ENCODE assay signal across 18 cellular contexts in the genomic region with DNA sequence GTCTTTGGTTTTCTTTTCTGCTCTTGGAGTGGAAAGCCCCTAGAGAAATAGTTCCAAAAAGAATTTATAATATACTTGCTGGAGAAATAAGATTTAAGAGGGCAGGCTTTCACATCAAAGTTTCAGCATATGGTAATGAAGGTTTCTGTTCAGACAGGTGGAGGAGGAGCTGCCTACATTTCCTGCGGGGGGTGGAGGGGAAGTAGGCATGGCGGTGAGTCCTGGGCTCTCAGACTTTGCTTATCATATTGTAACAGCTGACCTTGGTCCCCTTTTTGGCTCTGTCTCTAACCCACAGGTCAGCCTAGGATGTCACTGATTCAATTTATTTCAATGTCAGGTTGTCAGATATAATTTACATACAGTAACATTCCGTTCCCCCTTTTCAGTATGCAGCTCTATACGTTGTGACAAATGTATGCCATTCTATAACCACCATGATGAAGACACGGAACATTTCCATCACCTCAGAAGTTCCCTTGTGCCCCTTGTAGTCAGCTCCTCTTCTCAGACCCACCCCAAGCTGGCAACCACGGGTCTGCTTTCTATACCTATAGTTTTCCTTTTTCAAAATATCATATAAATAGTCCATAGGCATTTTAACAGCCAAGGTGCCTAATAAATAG.
A peak's percentile ranks its signal among the peaks of the same experiment; 100 is the strongest.
DNase-seq lines count a peak whose midpoint lies in the region; ATAC-seq and TF ChIP-seq lines count a peak whose summit lies in the region.
"Had no signal": no experiment of that assay in that cellular context is flagged by ENCODE, and none has a peak within 500 bp of the region (broad histone marks: within the 10 kb centered on the region; RNA-seq: fewer than 3 reads in every experiment).

No MANE protein-coding gene starts in this region.

- intact Hi-C loops in CD8-positive, alpha-beta T cell (cut with DNase I, micrococcal nuclease) = no loop called here
- intact Hi-C loops in activated T-helper 2 cell treated with anti-CD3 and anti-CD28 coated beads, Interferon-gamma antibody, Interleukin-2, Interleukin-4, amounts not matched to agents 10 μg/mL and 5 μg/mL and 100 μg/mL, durations not matched to agents 14 hours and 24 hours and 36 hours (cut with micrococcal nuclease) = no loop called here
- intact Hi-C loops in ascending aorta (cut with DNase I) (no loop called here), aorta (cut with DNase I) (no loop called here)

- peak overlapping the region; percentile 83 for H3K27ac Mint-ChIP-seq in CD8-positive, alpha-beta T cell
- no peak overlapping the region for H3K27ac Mint-ChIP-seq in T-helper 1 cell treated with Interleukin-12 subunit alpha and Interleukin-12 subunit beta and Interleukin-4 antibody, amounts not matched to agents 30 μg/mL and 1 μg/mL, for 36 hours
- H3K27ac Mint-ChIP-seq in activated T-helper 2 cell treated with anti-CD3 and anti-CD28 coated beads, Interferon-gamma antibody, Interleukin-2, Interleukin-4, amounts not matched to agents 10 μg/mL and 5 μg/mL and 100 μg/mL, durations not matched to agents 14 hours and 24 hours and 36 hours = peak overlapping the region; percentile 33
- peak overlapping the region in 5 of 6 donors; percentile 16 to 62 (median 37) for H3K27ac Mint-ChIP-seq in immature natural killer cell
- H3K27ac Mint-ChIP-seq: HFFc6 had no signal

- no peak overlapping the region for H3K27ac ChIP-seq in CD8-positive, alpha-beta T cell (ENCODE audit: low read depth, low read length)
- H3K27ac ChIP-seq in ascending aorta (no peak overlapping the region), aorta (ENCODE audit: low read depth in 1 of 2, low read length in 2 of 2) (no peak overlapping the region)
- H3K27ac ChIP-seq: parathyroid adenoma had no signal

- POLR2A ChIA-PET in CD8-positive, alpha-beta T cell (lab: Charles Lee) = interaction anchor here (1.0 to 1.3 kb wide), 2 partner anchors 15 to 38 kb away, joined by 3 to 4 read pairs; no protein-coding TSS in a partner anchor

- no peaks in the 10 kb centered on the region for H3K27me3 ChIP-seq in CD8-positive, alpha-beta T cell (ENCODE audit: insufficient read depth, low read length)
- H3K27me3 ChIP-seq in ascending aorta (no peaks in the 10 kb centered on the region), aorta (ENCODE audit: control insufficient read depth in 1 of 2, insufficient read depth in 2 of 2, low read length in 1 of 2) (no peaks in the 10 kb centered on the region)

- peak in 5 of 7 experiments; percentile 7 to 64 (median 25) for DNase-seq in CD8-positive, alpha-beta T cell
- DNase-seq in activated T-helper 2 cell treated with anti-CD3 and anti-CD28 coated beads, Interferon-gamma antibody, Interleukin-2, Interleukin-4, amounts not matched to agents 10 μg/mL and 5 μg/mL and 100 μg/mL, durations not matched to agents 14 hours and 24 hours and 36 hours (ENCODE audit: low spot score) = no peak
- DNase-seq in immature natural killer cell (peak; percentile 10 to 25 (median 17)), ascending aorta (ENCODE audit: low spot score in 2 of 2) (no peak), aorta (no peak)
- DNase-seq: AML-193, caudate nucleus, foreskin fibroblast, HFFc6, KBM-7, NCI-H1105, RPMI8226, substantia nigra, SW 1271 had no signal

- H3K4me3 ChIP-seq in CD8-positive, alpha-beta T cell (ENCODE audit: low read depth, low read length) = peak overlapping the region; percentile 17
- no peak overlapping the region for H3K4me3 ChIP-seq in ascending aorta
- no peak overlapping the region for H3K4me3 ChIP-seq in aorta (ENCODE audit: low read length in 2 of 2)

- peaks cover 3% of the 10 kb centered on the region for H3K36me3 Mint-ChIP-seq in CD8-positive, alpha-beta T cell
- H3K36me3 Mint-ChIP-seq in T-helper 1 cell treated with Interleukin-12 subunit alpha and Interleukin-12 subunit beta and Interleukin-4 antibody, amounts not matched to agents 30 μg/mL and 1 μg/mL, for 36 hours (ENCODE audit: low read depth) = peaks cover 10% of the 10 kb centered on the region
- H3K36me3 Mint-ChIP-seq in activated T-helper 2 cell treated with anti-CD3 and anti-CD28 coated beads, Interferon-gamma antibody, Interleukin-2, Interleukin-4, amounts not matched to agents 10 μg/mL and 5 μg/mL and 100 μg/mL, durations not matched to agents 14 hours and 24 hours and 36 hours (ENCODE audit: low read depth) = peaks cover 6% of the 10 kb centered on the region
- peaks cover 9 to 20% (median 11%) of the 10 kb centered on the region in 3 donors for H3K36me3 Mint-ChIP-seq in immature natural killer cell

- H3K27me3 Mint-ChIP-seq in CD8-positive, alpha-beta T cell (ENCODE audit: low read depth) = no peaks in the 10 kb centered on the region
- peaks cover 5% of the 10 kb centered on the region for H3K27me3 Mint-ChIP-seq in T-helper 1 cell treated with Interleukin-12 subunit alpha and Interleukin-12 subunit beta and Interleukin-4 antibody, amounts not matched to agents 30 μg/mL and 1 μg/mL, for 36 hours (ENCODE audit: low read depth)
- H3K27me3 Mint-ChIP-seq in activated T-helper 2 cell treated with anti-CD3 and anti-CD28 coated beads, Interferon-gamma antibody, Interleukin-2, Interleukin-4, amounts not matched to agents 10 μg/mL and 5 μg/mL and 100 μg/mL, durations not matched to agents 14 hours and 24 hours and 36 hours (ENCODE audit: low read depth) = peaks cover 2% of the 10 kb centered on the region
- H3K27me3 Mint-ChIP-seq in immature natural killer cell (ENCODE audit: low read depth in 3 of 3) = peaks cover 0 to 5% (median 3%) of the 10 kb centered on the region in 3 donors

- no peak for TF ChIP-seq CTCF in CD8-positive, alpha-beta T cell (IDR thresholded peaks at IDR 0.05)
- no peak for TF ChIP-seq CTCF in ascending aorta (IDR thresholded peaks at IDR 0.05)

- H3K36me3 ChIP-seq in CD8-positive, alpha-beta T cell (ENCODE audit: insufficient read depth, low read length) = no peaks in the 10 kb centered on the region
- no peaks in the 10 kb centered on the region for H3K36me3 ChIP-seq in ascending aorta
- no peaks in the 10 kb centered on the region for H3K36me3 ChIP-seq in aorta (ENCODE audit: control insufficient read depth in 1 of 2, insufficient read depth in 2 of 2, low read length in 1 of 2)

- peaks cover 14% of the 10 kb centered on the region for H3K4me1 Mint-ChIP-seq in CD8-positive, alpha-beta T cell (ENCODE audit: low read depth)
- H3K4me1 Mint-ChIP-seq in T-helper 1 cell treated with Interleukin-12 subunit alpha and Interleukin-12 subunit beta and Interleukin-4 antibody, amounts not matched to agents 30 μg/mL and 1 μg/mL, for 36 hours (ENCODE audit: low read depth) = peaks cover 11% of the 10 kb centered on the region
- peaks cover 12% of the 10 kb centered on the region for H3K4me1 Mint-ChIP-seq in activated T-helper 2 cell treated with anti-CD3 and anti-CD28 coated beads, Interferon-gamma antibody, Interleukin-2, Interleukin-4, amounts not matched to agents 10 μg/mL and 5 μg/mL and 100 μg/mL, durations not matched to agents 14 hours and 24 hours and 36 hours (ENCODE audit: low read depth)
- peaks cover 11 to 17% of the 10 kb centered on the region in 2 donors for H3K4me1 Mint-ChIP-seq in immature natural killer cell

- no peaks in the 10 kb centered on the region for H3K9me3 ChIP-seq in CD8-positive, alpha-beta T cell (ENCODE audit: low read length)
- H3K9me3 ChIP-seq in ascending aorta (no peaks in the 10 kb centered on the region), aorta (ENCODE audit: control insufficient read depth, low read length) (no peaks in the 10 kb centered on the region)

- ATAC-seq in CD8-positive, alpha-beta T cell = peak; percentile 77
- ATAC-seq in aorta (ENCODE audit: low FRiP score) = no peak
- ATAC-seq in HG03520 (IDR thresholded peaks at IDR 0.05; ENCODE audit: unreplicated experiment) = no peak
- ATAC-seq: left lobe of liver had no signal

- H3K4me1 ChIP-seq in CD8-positive, alpha-beta T cell (ENCODE audit: insufficient read depth, low read length) = peaks cover 12% of the 10 kb centered on the region
- no peaks in the 10 kb centered on the region for H3K4me1 ChIP-seq in ascending aorta
- no peaks in the 10 kb centered on the region for H3K4me1 ChIP-seq in aorta (ENCODE audit: control insufficient read depth in 1 of 2, insufficient read depth in 2 of 2, low read length in 2 of 2)
- H3K4me1 ChIP-seq: parathyroid adenoma had no signal

- WGBS in aorta, 2 donors = 53 to 60% methylated on average over 6 of the region's 6 CpGs

- peak overlapping the region; percentile 67 for H3K4me3 Mint-ChIP-seq in CD8-positive, alpha-beta T cell
- H3K4me3 Mint-ChIP-seq in T-helper 1 cell treated with Interleukin-12 subunit alpha and Interleukin-12 subunit beta and Interleukin-4 antibody, amounts not matched to agents 30 μg/mL and 1 μg/mL, for 36 hours = peak overlapping the region; percentile 52
- peak overlapping the region; percentile 45 for H3K4me3 Mint-ChIP-seq in activated T-helper 2 cell treated with anti-CD3 and anti-CD28 coated beads, Interferon-gamma antibody, Interleukin-2, Interleukin-4, amounts not matched to agents 10 μg/mL and 5 μg/mL and 100 μg/mL, durations not matched to agents 14 hours and 24 hours and 36 hours (ENCODE audit: low read depth)
- H3K4me3 Mint-ChIP-seq in immature natural killer cell = peak overlapping the region; percentile 1 to 74 (median 66)
- H3K4me3 Mint-ChIP-seq: HFFc6 had no signal

- peaks cover 17% of the 10 kb centered on the region for H3K9me3 Mint-ChIP-seq in CD8-positive, alpha-beta T cell
- H3K9me3 Mint-ChIP-seq in T-helper 1 cell treated with Interleukin-12 subunit alpha and Interleukin-12 subunit beta and Interleukin-4 antibody, amounts not matched to agents 30 μg/mL and 1 μg/mL, for 36 hours = peaks cover 11% of the 10 kb centered on the region
- peaks cover 11% of the 10 kb centered on the region for H3K9me3 Mint-ChIP-seq in activated T-helper 2 cell treated with anti-CD3 and anti-CD28 coated beads, Interferon-gamma antibody, Interleukin-2, Interleukin-4, amounts not matched to agents 10 μg/mL and 5 μg/mL and 100 μg/mL, durations not matched to agents 14 hours and 24 hours and 36 hours
- H3K9me3 Mint-ChIP-seq in immature natural killer cell = peaks cover 8 to 16% (median 11%) of the 10 kb centered on the region in 6 donors

- CTCF ChIA-PET in CD8-positive, alpha-beta T cell (lab: Charles Lee) = interaction anchor here (1.2 to 1.4 kb wide), 2 partner anchors 11 to 35 kb away, joined by 3 read pairs; no protein-coding TSS in a partner anchor

Comparison
In these comparisons a context has a peak if more than half of its experiments do, and no peak if none do; other contexts are left out.
1. DNase-seq: peak in CD8-positive, alpha-beta T cell (5 of 7) and immature natural killer cell (3 of 3); none in activated T-helper 2 cell treated with anti-CD3 and anti-CD28 coated beads, Interferon-gamma antibody, Interleukin-2, Interleukin-4, amounts not matched to agents 10 μg/mL and 5 μg/mL and 100 μg/mL, durations not matched to agents 14 hours and 24 hours and 36 hours (single experiment), ascending aorta (0 of 2) and aorta (0 of 2).
2. Peak in every context shown above with its lines, with median percentiles within 50 percentile points of each other: H3K4me3 Mint-ChIP-seq.